In the genomic region with DNA sequence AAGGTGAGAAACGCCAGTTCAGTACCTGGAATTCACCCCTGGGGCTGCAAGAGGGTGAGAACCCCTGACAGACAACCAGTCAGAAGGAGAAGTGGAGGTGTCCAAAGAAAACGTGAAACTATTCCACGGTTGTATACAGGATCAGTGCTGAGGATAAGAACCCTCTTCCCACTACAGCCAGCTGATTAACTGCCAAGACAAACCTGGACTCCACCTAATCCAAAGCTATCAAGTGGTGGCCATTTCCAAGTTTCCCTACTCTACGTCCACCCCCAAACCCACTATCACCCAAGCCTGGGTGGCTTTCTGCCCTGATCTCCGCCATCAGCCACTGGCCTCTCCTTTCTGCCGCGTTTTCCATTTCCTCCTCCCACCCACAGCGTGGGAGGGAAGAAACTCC, we compare ENCODE assay signal across 29 cellular contexts.
"Had no signal": no experiment of that assay in that cellular context is flagged by ENCODE, and none has a peak within 500 bp of the region (broad histone marks: within the 10 kb centered on the region; RNA-seq: fewer than 3 reads in every experiment).

No MANE protein-coding gene starts in this region.

- H3K27me3 ChIP-seq: neural progenitor cell, ovary, spleen, thyroid gland, tibial nerve, upper lobe of left lung, vagina had no signal

- H3K4me1 ChIP-seq: parathyroid adenoma, psoas muscle, spleen, thyroid gland, tibial nerve, upper lobe of left lung, vagina had no signal

- H3K36me3 Mint-ChIP-seq: natural killer cell had no signal

- H3K27ac ChIP-seq: neural progenitor cell, ovary, parathyroid adenoma, psoas muscle, skin epidermis, spleen, stomach, thoracic aorta, thyroid gland, tibial nerve, upper lobe of left lung, vagina had no signal

- H3K9me3 Mint-ChIP-seq: natural killer cell had no signal

- H3K27ac Mint-ChIP-seq: naive thymus-derived CD4-positive, alpha-beta T cell; natural killer cell; nephron; neural progenitor cell; progenitor cell of endocrine pancreas; stimulated activated naive B cell treated with anti-CD40 and anti-IgM and Interleukin-4, amounts not matched to agents 10 μg/mL and 1 μg/mL and 100 μg/mL, for 72 hours; stimulated activated naive CD8-positive, alpha-beta T cell treated with anti-CD3 and anti-CD28 coated beads, Interleukin-15, Interleukin-2, amounts not matched to agents 100 ng/mL and 50 ng/mL, for 24 hours had no signal

- H3K9me3 ChIP-seq: ovary, stomach, thoracic aorta, thyroid gland, tibial nerve, upper lobe of left lung, vagina had no signal

- DNase-seq: naive thymus-derived CD4-positive, alpha-beta T cell; natural killer cell; occipital lobe; ovary; posterior cingulate gyrus; psoas muscle; spleen; stimulated activated CD4-positive, alpha-beta T cell treated with anti-CD3 and anti-CD28 coated beads, Interleukin-12 subunit alpha, Interleukin-12 subunit beta, amount 100 ng/mL, for 4 hours; stimulated activated CD4-positive, alpha-beta T cell treated with anti-CD3 and anti-CD28 coated beads, Interleukin-1b, Interleukin-23, amount 100 ng/mL, for 48 hours; stimulated activated CD4-positive, alpha-beta T cell treated with anti-CD3 and anti-CD28 coated beads, Interleukin-4, amount 100 ng/mL, for 1 hour; stimulated activated CD4-positive, alpha-beta T cell treated with anti-CD3 and anti-CD28 coated beads, Interleukin-4, amount 100 ng/mL, for 4 hours; stimulated activated CD8-positive, alpha-beta memory T cell treated with anti-CD3 and anti-CD28 coated beads, Interleukin-4, amount 100 ng/mL, for 48 hours; stimulated activated naive B cell treated with anti-CD40 and anti-IgM and Interleukin-4, amounts not matched to agents 10 μg/mL and 1 μg/mL and 100 μg/mL, for 72 hours; stimulated activated naive CD4-positive, alpha-beta T cell treated with Interleukin-2 at 50 U/mL for 16 hours; stomach; thyroid gland; trophoblast cell; upper lobe of left lung had no signal

- H3K36me3 ChIP-seq: neural progenitor cell, ovary, spleen, stomach, thoracic aorta, thyroid gland, tibial nerve, upper lobe of left lung, vagina had no signal

- ATAC-seq: naive thymus-derived CD4-positive, alpha-beta T cell; natural killer cell; psoas muscle; sciatic nerve; stimulated activated naive B cell treated with anti-CD40 and anti-IgM and Interleukin-4, amounts not matched to agents 10 μg/mL and 1 μg/mL and 100 μg/mL, for 72 hours had no signal

- H3K4me3 ChIP-seq: neural progenitor cell, ovary, psoas muscle, skin epidermis, smooth muscle cell, spleen, stomach, thoracic aorta, thyroid gland, tibial nerve, upper lobe of left lung, vagina had no signal

- H3K4me1 Mint-ChIP-seq: nephron, neural progenitor cell had no signal

- H3K4me3 Mint-ChIP-seq: naive thymus-derived CD4-positive, alpha-beta T cell; natural killer cell; nephron; neural progenitor cell; stimulated activated naive B cell treated with anti-CD40 and anti-IgM and Interleukin-4, amounts not matched to agents 10 μg/mL and 1 μg/mL and 100 μg/mL, for 72 hours; stimulated activated naive CD8-positive, alpha-beta T cell treated with anti-CD3 and anti-CD28 coated beads, Interleukin-15, Interleukin-2, amounts not matched to agents 100 ng/mL and 50 ng/mL, for 24 hours had no signal
